Comparison of ENCODE assay signal across 20 cellular contexts in the genomic region with DNA sequence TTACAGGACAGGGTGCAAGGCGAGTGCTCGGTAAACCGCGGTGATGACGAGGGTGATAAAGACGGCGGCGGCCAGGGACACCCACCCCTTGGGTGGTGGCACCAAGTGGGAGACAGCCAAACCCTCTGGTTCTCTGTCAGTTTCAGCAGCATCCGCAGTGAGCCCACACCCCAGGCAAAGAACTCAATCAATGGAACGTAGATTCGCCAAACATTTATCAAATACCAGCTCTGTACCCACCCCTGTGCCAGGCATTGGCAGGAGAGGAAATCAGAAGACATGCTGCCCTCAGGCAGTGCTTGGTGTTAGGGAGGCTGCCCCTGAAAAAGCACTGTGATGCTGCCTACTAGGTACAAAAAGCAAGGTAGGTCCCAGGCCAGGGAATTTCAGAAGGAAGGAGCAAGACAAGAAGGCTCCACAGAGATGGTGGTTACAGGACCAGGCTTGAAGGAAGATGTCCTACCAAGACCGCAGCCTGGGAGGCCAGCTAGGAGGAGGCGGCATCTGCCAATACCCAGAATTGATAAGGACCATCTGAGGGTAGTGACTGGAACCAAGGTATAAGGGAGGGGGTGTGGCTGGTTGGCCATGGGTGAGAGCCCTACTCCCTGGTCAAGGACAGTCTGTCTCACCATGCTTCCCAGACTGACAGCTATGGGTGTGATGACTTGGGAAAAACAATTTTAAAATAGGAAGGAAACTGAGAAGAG. TPM values are rescaled to one million over a fixed set of nuclear protein-coding genes. Genes with fewer than 3 reads are reported as not detected.
DNase-seq lines count a peak whose midpoint lies in the region; ATAC-seq, FAIRE-seq and TF ChIP-seq lines count a peak whose summit lies in the region.
"Had no signal": no experiment of that assay in that cellular context is flagged by ENCODE, and none has a peak within 500 bp of the region (broad histone marks: within the 10 kb centered on the region; RNA-seq: fewer than 3 reads in every experiment).

No MANE protein-coding gene starts in this region.

- H3K9me3 ChIP-seq in HUES6 (ENCODE audit: control insufficient read depth, insufficient read depth, low read depth, low read length) (peaks cover 3% of the 10 kb centered on the region; the same call in 1 of the 2 replicates), small intestine (ENCODE audit: control insufficient read depth, low read depth) (no peaks in the 10 kb centered on the region)

- CTCF ChIA-PET in GM10248 (lab: Yijun Ruan, JAX), result no interaction called here

- peak overlapping the region; percentile 50 for H3K27ac Mint-ChIP-seq in neural crest cell (ENCODE audit: unreplicated experiment)
- H3K27ac Mint-ChIP-seq: CD4-positive, alpha-beta T cell; HFFc6 had no signal

- no peaks in the 10 kb centered on the region for H3K36me3 Mint-ChIP-seq in neural crest cell (ENCODE audit: low read depth)

- 0 out of 2 replicates have a peak, but pooled peaks cover 4% of the 10 kb centered on the region for H3K4me1 ChIP-seq in HUES6 (ENCODE audit: control insufficient read depth, insufficient read depth, low read length)
- H3K4me1 ChIP-seq in small intestine (ENCODE audit: control insufficient read depth in 2 of 2, insufficient read depth in 1 of 2, low read depth in 1 of 2, low read length in 1 of 2), result peaks cover 6 to 11% of the 10 kb centered on the region in 2 donors

- H3K9ac ChIP-seq in HUES6 (ENCODE audit: low read length), result no peak overlapping the region

- H3K9me3 Mint-ChIP-seq in neural crest cell, result peaks cover 2% of the 10 kb centered on the region
- H3K9me3 Mint-ChIP-seq: CD4-positive, alpha-beta T cell had no signal

- H3K4me1 Mint-ChIP-seq in neural crest cell, result peaks cover 5% of the 10 kb centered on the region

- peaks cover 15% of the 10 kb centered on the region for H3K27me3 ChIP-seq in HUES6 (ENCODE audit: control insufficient read depth, insufficient read depth, low read length)
- peaks cover 2% of the 10 kb centered on the region for H3K27me3 ChIP-seq in bronchial epithelial cell (ENCODE audit: control insufficient read depth, insufficient read depth, low read length)
- no peaks in the 10 kb centered on the region for H3K27me3 ChIP-seq in small intestine (ENCODE audit: control insufficient read depth in 2 of 2, insufficient read depth in 2 of 2, low read length in 2 of 2)

- H3K27me3 Mint-ChIP-seq in neural crest cell (ENCODE audit: low read depth), result peaks cover 3% of the 10 kb centered on the region

- FAIRE-seq in bronchial epithelial cell (lab: Jason Lieb, UNC), result peak; percentile 18
- FAIRE-seq in small intestine (lab: Jason Lieb, UNC), result no peak
- FAIRE-seq in HTR-8/SVneo (lab: Jason Lieb, UNC), result no peak
- FAIRE-seq: A204.1 had no signal

- DNase-seq in bronchial epithelial cell (ENCODE audit: low read depth) (no peak), neural crest cell (ENCODE audit: low read depth, low spot score) (no peak), small intestine (no peak), MV-4-11 (lab: John Stamatoyannopoulos, UW) (no peak), HTR-8/SVneo (ENCODE audit: insufficient read length, low spot score) (no peak), GM10248 (ENCODE audit: extremely low spot score) (no peak)
- DNase-seq: AML-193; CD4-positive, alpha-beta T cell; DMS153; DMS79; GDM1; GOT3; H7; HFFc6 had no signal

- TF ChIP-seq CTCF in bronchial epithelial cell (IDR thresholded peaks at IDR 0.05; ENCODE audit: insufficient read depth, low read length, severe bottlenecking) (no peak), neural crest cell (conservative IDR thresholded peaks at IDR 0.05) (no peak), GM10248 (IDR thresholded peaks at IDR 0.05; ENCODE audit: control extremely low read depth, extremely low read depth, low read depth, missing control alignments) (no peak)

- H3K27ac ChIP-seq in HUES6 (ENCODE audit: low read depth, low read length), result no peak overlapping the region
- H3K27ac ChIP-seq in small intestine (ENCODE audit: low read depth in 1 of 2, low read length in 1 of 2), result peak overlapping the region; percentile 15 to 76
- H3K27ac ChIP-seq: C4-2B had no signal

- POLR2A ChIA-PET in GM10248 (lab: Yijun Ruan, JAX), result no interaction called here

- H3K4me3 ChIP-seq in HUES6 (ENCODE audit: low read depth, low read length) (0 out of 2 replicates have a peak overlapping the region, but pooled peaks have one; percentile 69), bronchial epithelial cell (ENCODE audit: low read depth, low read length) (no peak overlapping the region), small intestine (ENCODE audit: low read depth in 1 of 2, low read length in 2 of 2) (no peak overlapping the region)

- H3K36me3 ChIP-seq in HUES6 (ENCODE audit: control insufficient read depth, insufficient read depth, low read length) (no peaks in the 10 kb centered on the region), bronchial epithelial cell (ENCODE audit: control insufficient read depth, insufficient read depth, low read length) (no peaks in the 10 kb centered on the region), small intestine (ENCODE audit: control insufficient read depth in 2 of 2, insufficient read depth in 2 of 2, low read length in 2 of 2) (no peaks in the 10 kb centered on the region)

- no peak for ATAC-seq in HG03378 (IDR thresholded peaks at IDR 0.05; ENCODE audit: unreplicated experiment)

- no peak overlapping the region for H3K4me3 Mint-ChIP-seq in neural crest cell
- H3K4me3 Mint-ChIP-seq: CD4-positive, alpha-beta T cell; HFFc6 had no signal

- WGBS in small intestine, 3 donors, result 90 to 94% (median 91%) methylated on average over 13 of the region's 13 CpGs

RNA-seq across cellular contexts. Expression of a gene that starts 10.2 kb away (rescaled TPM):
- total RNA-seq in bronchial epithelial cell (not detected in 2 replicates), neural crest cell (not detected in 2 replicates)
- polyA plus RNA-seq in small intestine, result 10 to 100 TPM; 51.9 to 92.8 (median 53.6) TPM
- total RNA-seq: CD4-positive, alpha-beta T cell; Daoy; H7; HFFc6 had no signal
- polyA plus RNA-seq: BJ had no signal

RNA-seq across cellular contexts. Expression of a gene that starts 19.8 kb away (rescaled TPM):
- not detected in 2 replicates for total RNA-seq in bronchial epithelial cell
- total RNA-seq in neural crest cell, result not detected in 2 replicates
- 1 to 10 TPM in 2 of 3 donors, under 1 TPM in 1; 0.16 to 4.5 (median 2.7) TPM for polyA plus RNA-seq in small intestine
- total RNA-seq: CD4-positive, alpha-beta T cell; Daoy; H7; HFFc6 had no signal
- polyA plus RNA-seq: BJ had no signal
